1 cellular context compared by ENCODE assay signal in genomic region chr11:44834846-44835245, GRCh38.
TF ChIP-seq lines count a peak whose summit lies in the region.

No MANE protein-coding gene starts in this region.

TF ChIP-seq in WTC11, 78 proteins besides CTCF, POLR2A, EP300 and RAD21 (continued from another document):
- TF ChIP-seq ATF6 (CRISPR knock-in tag; IDR thresholded peaks at IDR 0.05) (no peak), KAT7 (CRISPR knock-in tag; IDR thresholded peaks at IDR 0.05; ENCODE audit: borderline replicate concordance) (no peak), TCF7 (CRISPR knock-in tag; IDR thresholded peaks at IDR 0.05; ENCODE audit: low read depth) (no peak), NFE2L1 (CRISPR knock-in tag; IDR thresholded peaks at IDR 0.05) (no peak), IRF2 (CRISPR knock-in tag; IDR thresholded peaks at IDR 0.05; ENCODE audit: borderline replicate concordance, low read depth) (no peak), ARID4B (CRISPR knock-in tag; IDR thresholded peaks at IDR 0.05; ENCODE audit: borderline replicate concordance) (no peak), ZMAT4 (CRISPR knock-in tag; IDR thresholded peaks at IDR 0.05) (no peak), ETV6 (CRISPR knock-in tag; IDR thresholded peaks at IDR 0.05) (no peak), ESRRA (CRISPR knock-in tag; IDR thresholded peaks at IDR 0.05; ENCODE audit: borderline replicate concordance) (no peak), USF2 (CRISPR knock-in tag; IDR thresholded peaks at IDR 0.05) (no peak), CREM (CRISPR knock-in tag; IDR thresholded peaks at IDR 0.05) (no peak), CBFB (CRISPR knock-in tag; IDR thresholded peaks at IDR 0.05; ENCODE audit: low read depth) (no peak)
